ENCODE assay signal across 25 cellular contexts in the genomic region with DNA sequence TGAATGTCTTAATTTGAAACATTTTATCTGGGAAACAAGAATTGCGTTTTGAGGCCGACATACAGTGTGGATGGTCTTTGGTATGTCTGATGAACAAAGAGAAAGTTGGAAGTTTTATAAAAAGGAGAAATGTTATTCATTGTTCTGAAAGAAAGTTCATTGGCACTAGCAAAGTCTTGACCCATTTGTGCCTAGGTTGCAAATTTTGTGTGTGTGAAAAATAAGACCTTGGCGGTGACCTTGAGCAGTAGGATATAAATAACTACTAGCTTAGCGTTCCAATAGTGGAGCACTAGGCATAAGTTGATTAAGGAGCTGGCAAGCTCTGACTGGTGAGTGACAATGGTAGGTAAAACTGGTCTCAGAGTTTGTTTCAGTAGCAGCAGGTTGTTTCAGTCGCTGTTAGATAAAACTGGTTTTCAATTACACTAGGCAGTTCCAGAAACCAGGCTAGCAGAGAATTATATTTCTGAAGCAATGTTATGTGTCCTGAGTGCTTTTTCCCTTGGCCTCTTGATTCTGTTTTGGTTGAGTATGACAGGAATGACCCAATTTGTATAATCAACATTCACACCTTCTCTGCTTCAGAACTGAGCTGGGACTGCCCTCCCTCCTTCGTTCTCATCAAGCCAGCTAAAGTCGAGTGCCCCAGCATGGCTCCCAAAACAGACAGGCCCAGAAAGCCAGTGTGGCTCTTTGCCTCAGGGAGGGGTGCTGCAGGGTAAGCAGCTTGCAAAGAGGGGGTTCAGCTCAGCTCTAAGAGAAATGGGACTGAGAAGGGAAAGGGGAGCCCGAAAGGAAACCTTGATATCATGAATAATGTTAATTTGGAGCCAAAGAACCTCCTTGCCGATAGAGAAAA.
"Had no signal": no experiment of that assay in that cellular context is flagged by ENCODE, and none has a peak within 500 bp of the region (broad histone marks: within the 10 kb centered on the region; RNA-seq: fewer than 3 reads in every experiment).

No MANE protein-coding gene starts in this region.

- ATAC-seq: activated CD8-positive, alpha-beta T cell treated with anti-CD3 and anti-CD28 coated beads, Interleukin-2, amount 10 ng/mL, durations not matched to agents 7 days and 5 days; T-helper 17 cell; WTC11 had no signal

- H3K36me3 Mint-ChIP-seq: activated naive CD8-positive, alpha-beta T cell treated with anti-CD3 and anti-CD28 coated beads, Interleukin-2, amount 10 ng/mL, durations not matched to agents 7 days and 5 days had no signal

- H3K9me3 ChIP-seq: adrenal gland, breast epithelium, Peyer's patch had no signal

- H3K4me1 Mint-ChIP-seq: activated naive CD8-positive, alpha-beta T cell treated with anti-CD3 and anti-CD28 coated beads, Interleukin-2, amount 10 ng/mL, durations not matched to agents 7 days and 5 days; T-helper 17 cell had no signal

- H3K36me3 ChIP-seq: adrenal gland, breast epithelium, Peyer's patch had no signal

- H3K9me3 Mint-ChIP-seq: activated naive CD8-positive, alpha-beta T cell treated with anti-CD3 and anti-CD28 coated beads, Interleukin-2, amount 10 ng/mL, durations not matched to agents 7 days and 5 days had no signal

- H3K27me3 Mint-ChIP-seq: activated naive CD8-positive, alpha-beta T cell treated with anti-CD3 and anti-CD28 coated beads, Interleukin-2, amount 10 ng/mL, durations not matched to agents 7 days and 5 days; T-helper 17 cell had no signal

- H3K27me3 ChIP-seq: adrenal gland, Peyer's patch had no signal

- H3K4me3 Mint-ChIP-seq: activated CD8-positive, alpha-beta T cell treated with anti-CD3 and anti-CD28 coated beads, Interleukin-2, amount 10 ng/mL, durations not matched to agents 7 days and 5 days; activated naive CD8-positive, alpha-beta T cell treated with anti-CD3 and anti-CD28 coated beads, Interleukin-2, amount 10 ng/mL, durations not matched to agents 7 days and 5 days; T-helper 17 cell; WTC11 had no signal

- H3K4me1 ChIP-seq: adrenal gland, breast epithelium, Peyer's patch had no signal

- H3K27ac Mint-ChIP-seq: activated CD8-positive, alpha-beta T cell treated with anti-CD3 and anti-CD28 coated beads, Interleukin-2, amount 10 ng/mL, durations not matched to agents 7 days and 5 days; activated naive CD8-positive, alpha-beta T cell treated with anti-CD3 and anti-CD28 coated beads, Interleukin-2, amount 10 ng/mL, durations not matched to agents 7 days and 5 days; T-helper 17 cell; WTC11 had no signal

- H3K27ac ChIP-seq: adrenal gland, breast epithelium, Peyer's patch, RWPE1 had no signal

- H3K4me3 ChIP-seq: adrenal gland, breast epithelium, Peyer's patch had no signal

- DNase-seq: activated CD4-positive, alpha-beta T cell treated with anti-CD3 and anti-CD28 coated beads for 48 hours; activated CD4-positive, alpha-beta T cell treated with anti-CD3 and anti-CD28 coated beads, Interleukin-2, amount 50 U/mL, for 4 hours; activated CD4-positive, CD25-positive, alpha-beta regulatory T cell treated with anti-CD3 and anti-CD28 coated beads, Interleukin-2, amount 50 U/mL, for 72 hours; activated CD8-positive, alpha-beta memory T cell treated with anti-CD3 and anti-CD28 coated beads, Interleukin-2, amount 50 U/mL, for 48 hours; activated CD8-positive, alpha-beta T cell treated with anti-CD3 and anti-CD28 coated beads, Interleukin-2, amount 10 ng/mL, durations not matched to agents 7 days and 5 days; activated naive CD4-positive, alpha-beta T cell treated with anti-CD3 and anti-CD28 coated beads, Interleukin-2, amount 50 U/mL, for 16 hours; activated naive CD8-positive, alpha-beta T cell treated with anti-CD3 and anti-CD28 coated beads, Interleukin-2, amount 10 ng/mL, durations not matched to agents 7 days and 5 days; activated T-cell treated with anti-CD3 and anti-CD28 coated beads, Interleukin-2, amount 50 U/mL, for 1 hour; adrenal gland; aorta; Karpas-422; MM.1S; NCI-H1105; NCI-H1436; NCI-H187; NCI-H2081; NCI-H446; NCI-H524; Peyer's patch; SHP77 treated with DMSO at 0.1 percent for 48 hours; T-helper 17 cell; T-helper 9 cell had no signal
